In the genomic region with DNA sequence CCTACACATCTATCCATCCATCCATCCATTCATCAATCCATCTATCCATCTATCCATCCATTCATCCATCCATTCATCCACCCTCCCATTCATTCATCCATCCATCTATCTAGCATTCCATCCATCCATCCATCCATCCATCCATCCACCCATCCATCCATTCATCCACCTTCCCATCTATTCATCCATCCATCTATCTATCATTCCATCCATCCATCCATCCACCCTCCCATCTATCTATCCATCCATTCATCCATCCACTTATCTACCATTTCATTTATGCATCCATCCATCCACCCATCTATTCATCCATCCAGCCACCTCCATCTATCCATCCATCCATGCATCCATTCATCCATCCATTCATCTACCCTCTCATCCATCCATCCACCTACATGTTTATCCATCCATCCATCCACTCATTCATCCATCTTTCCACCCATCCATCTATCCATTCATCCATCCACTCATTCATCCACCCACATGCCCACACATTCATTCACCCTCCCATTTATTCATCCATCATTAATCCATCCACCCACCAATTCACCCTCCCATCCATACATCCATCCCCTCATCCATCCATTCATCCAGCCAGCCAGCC, we compare ENCODE assay signal across 34 cellular contexts.
"Had no signal": no experiment of that assay in that cellular context is flagged by ENCODE, and none has a peak within 500 bp of the region (broad histone marks: within the 10 kb centered on the region; RNA-seq: fewer than 3 reads in every experiment).

No MANE protein-coding gene starts in this region.

- H3K4me1 ChIP-seq: adrenal gland, body of pancreas, breast epithelium had no signal

- H3K27me3 ChIP-seq: adrenal gland, body of pancreas, brain microvascular endothelial cell had no signal

- H3K27ac Mint-ChIP-seq: activated B cell treated with CpG ODN at 0.5 μM for 24 hours; activated CD4-positive, alpha-beta memory T cell treated with anti-CD3 and anti-CD28 coated beads for 36 hours; activated CD4-positive, alpha-beta T cell treated with anti-CD3 and anti-CD28 coated beads, Interleukin-2, amount 10 ng/mL, durations not matched to agents 24 days and 14 days; activated CD8-positive, alpha-beta T cell treated with anti-CD3 and anti-CD28 coated beads for 36 hours; activated naive CD4-positive, alpha-beta T cell treated with anti-CD3 and anti-CD28 coated beads for 36 hours; activated naive CD4-positive, alpha-beta T cell treated with anti-CD3 and anti-CD28 coated beads, Interleukin-2, amount 50 U/mL, for 72 hours; activated naive CD8-positive, alpha-beta T cell treated with anti-CD3 and anti-CD28 coated beads for 36 hours; activated T-cell treated with anti-CD3 and anti-CD28 coated beads, Interleukin-2, amount 50 U/mL, for 72 hours; activated T-helper 1 cell treated with anti-CD3 and anti-CD28 coated beads, Interleukin-12 subunit alpha, Interleukin-12 subunit beta, Interleukin-2, Interleukin-4 antibody, amounts not matched to agents 30 ng/mL and 10 ng/mL and 1 ng/mL, durations not matched to agents 14 hours and 24 hours and 36 hours; activated T-helper 17 cell treated with anti-CD3 and anti-CD28 coated beads, Interleukin-2, amount 50 U/mL, for 72 hours; T-helper 1 cell treated with Interleukin-12 subunit alpha and Interleukin-12 subunit beta and Interleukin-4 antibody, amounts not matched to agents 30 μg/mL and 1 μg/mL, for 36 hours; T-helper 2 cell treated with Interferon-gamma antibody and Interleukin-4, amounts not matched to agents 5 μg/mL and 100 μg/mL, for 36 hours had no signal

- H3K36me3 Mint-ChIP-seq: activated CD4-positive, alpha-beta memory T cell treated with anti-CD3 and anti-CD28 coated beads for 36 hours; activated naive CD4-positive, alpha-beta T cell treated with anti-CD3 and anti-CD28 coated beads, Interleukin-2, amount 50 U/mL, for 72 hours; activated naive CD8-positive, alpha-beta T cell treated with anti-CD3 and anti-CD28 coated beads for 36 hours had no signal

- H3K27me3 Mint-ChIP-seq: activated B cell treated with CpG ODN at 0.5 μM for 24 hours; activated CD4-positive, alpha-beta memory T cell treated with anti-CD3 and anti-CD28 coated beads for 36 hours; activated CD4-positive, alpha-beta T cell treated with anti-CD3 and anti-CD28 coated beads, Interleukin-2, amount 10 ng/mL, durations not matched to agents 24 days and 14 days; activated naive CD8-positive, alpha-beta T cell treated with anti-CD3 and anti-CD28 coated beads for 36 hours; activated T-helper 17 cell treated with anti-CD3 and anti-CD28 coated beads, Interleukin-2, amount 50 U/mL, for 72 hours had no signal

- H3K4me3 ChIP-seq: adrenal gland, body of pancreas, breast epithelium had no signal

- H3K4me3 Mint-ChIP-seq: activated B cell treated with CpG ODN at 0.5 μM for 24 hours; activated CD4-positive, alpha-beta memory T cell treated with anti-CD3 and anti-CD28 coated beads for 36 hours; activated CD4-positive, alpha-beta T cell treated with anti-CD3 and anti-CD28 coated beads, Interleukin-2, amount 10 ng/mL, durations not matched to agents 24 days and 14 days; activated CD8-positive, alpha-beta T cell treated with anti-CD3 and anti-CD28 coated beads for 36 hours; activated naive CD4-positive, alpha-beta T cell treated with anti-CD3 and anti-CD28 coated beads for 36 hours; activated naive CD8-positive, alpha-beta T cell treated with anti-CD3 and anti-CD28 coated beads for 36 hours; activated T-cell treated with anti-CD3 and anti-CD28 coated beads, Interleukin-2, amount 50 U/mL, for 4 hours; activated T-cell treated with anti-CD3 and anti-CD28 coated beads, Interleukin-2, amount 50 U/mL, for 72 hours; activated T-helper 1 cell treated with anti-CD3 and anti-CD28 coated beads, Interleukin-12 subunit alpha, Interleukin-12 subunit beta, Interleukin-2, Interleukin-4 antibody, amounts not matched to agents 30 ng/mL and 10 ng/mL and 1 ng/mL, durations not matched to agents 14 hours and 24 hours and 36 hours; activated T-helper 17 cell treated with anti-CD3 and anti-CD28 coated beads, Interleukin-2, amount 50 U/mL, for 72 hours; T-helper 1 cell treated with Interleukin-12 subunit alpha and Interleukin-12 subunit beta and Interleukin-4 antibody, amounts not matched to agents 30 μg/mL and 1 μg/mL, for 36 hours; T-helper 2 cell treated with Interferon-gamma antibody and Interleukin-4, amounts not matched to agents 5 μg/mL and 100 μg/mL, for 36 hours had no signal

- H3K9me3 Mint-ChIP-seq: activated B cell treated with CpG ODN at 0.5 μM for 24 hours; activated CD4-positive, alpha-beta memory T cell treated with anti-CD3 and anti-CD28 coated beads for 36 hours; activated CD4-positive, alpha-beta T cell treated with anti-CD3 and anti-CD28 coated beads, Interleukin-2, amount 10 ng/mL, durations not matched to agents 24 days and 14 days; activated CD8-positive, alpha-beta T cell treated with anti-CD3 and anti-CD28 coated beads for 36 hours; activated naive CD8-positive, alpha-beta T cell treated with anti-CD3 and anti-CD28 coated beads for 36 hours; activated T-cell treated with anti-CD3 and anti-CD28 coated beads, Interleukin-2, amount 50 U/mL, for 4 hours; activated T-helper 17 cell treated with anti-CD3 and anti-CD28 coated beads, Interleukin-2, amount 50 U/mL, for 72 hours had no signal

- ATAC-seq: activated CD8-positive, alpha-beta T cell treated with anti-CD3 and anti-CD28 coated beads for 36 hours; activated naive CD4-positive, alpha-beta T cell treated with anti-CD3 and anti-CD28 coated beads, Interleukin-2, amount 50 U/mL, for 72 hours; activated T-cell treated with anti-CD3 and anti-CD28 coated beads, Interleukin-2, amount 50 U/mL, for 4 hours; activated T-cell treated with anti-CD3 and anti-CD28 coated beads, Interleukin-2, amount 50 U/mL, for 72 hours; activated T-helper 17 cell treated with anti-CD3 and anti-CD28 coated beads, Interleukin-2, amount 50 U/mL, for 72 hours; body of pancreas had no signal

- H3K36me3 ChIP-seq: adrenal gland, brain microvascular endothelial cell, breast epithelium had no signal

- H3K4me1 Mint-ChIP-seq: activated B cell treated with CpG ODN at 0.5 μM for 24 hours; activated CD4-positive, alpha-beta T cell treated with anti-CD3 and anti-CD28 coated beads, Interleukin-2, amount 10 ng/mL, durations not matched to agents 24 days and 14 days; activated naive CD8-positive, alpha-beta T cell treated with anti-CD3 and anti-CD28 coated beads for 36 hours; activated T-helper 17 cell treated with anti-CD3 and anti-CD28 coated beads, Interleukin-2, amount 50 U/mL, for 72 hours had no signal

- H3K27ac ChIP-seq: adrenal gland, body of pancreas, brain microvascular endothelial cell, breast epithelium, VCaP had no signal

- H3K9me3 ChIP-seq: adrenal gland, breast epithelium had no signal

- DNase-seq: activated B cell treated with CpG ODN at 0.5 μM for 24 hours; activated CD4-positive, alpha-beta memory T cell treated with anti-CD3 and anti-CD28 coated beads for 36 hours; activated CD4-positive, alpha-beta T cell treated with anti-CD3 and anti-CD28 coated beads for 4 hours; activated CD4-positive, alpha-beta T cell treated with anti-CD3 and anti-CD28 coated beads, Interleukin-2, amount 50 U/mL, for 1 hour; activated CD4-positive, alpha-beta T cell treated with anti-CD3 and anti-CD28 coated beads, Interleukin-2, amount 50 U/mL, for 4 hours; activated CD4-positive, CD25-positive, alpha-beta regulatory T cell treated with anti-CD3 and anti-CD28 coated beads, Interleukin-2, amount 50 U/mL, for 72 hours; activated CD8-positive, alpha-beta memory T cell treated with anti-CD3 and anti-CD28 coated beads, Interleukin-2, amount 50 U/mL, for 4 hours; activated CD8-positive, alpha-beta T cell treated with anti-CD3 and anti-CD28 coated beads for 36 hours; activated effector memory CD4-positive, alpha-beta T cell treated with anti-CD3 and anti-CD28 coated beads, Interleukin-2, amount 50 U/mL, for 16 hours; activated gamma-delta T cell treated with Interleukin-2 at 50 U/mL for 16 hours; activated naive CD4-positive, alpha-beta T cell; activated naive CD4-positive, alpha-beta T cell treated with anti-CD3 and anti-CD28 coated beads for 36 hours; activated naive CD4-positive, alpha-beta T cell treated with anti-CD3 and anti-CD28 coated beads, Interleukin-2, amount 50 U/mL, for 16 hours; activated naive CD8-positive, alpha-beta T cell treated with anti-CD3 and anti-CD28 coated beads for 36 hours; activated T-cell treated with anti-CD3 and anti-CD28 coated beads for 4 hours; activated T-cell treated with anti-CD3 and anti-CD28 coated beads, Interleukin-2, amount 50 U/mL, for 1 hour; activated T-cell treated with anti-CD3 and anti-CD28 coated beads, Interleukin-2, amount 50 U/mL, for 4 hours; activated T-cell treated with anti-CD3 and anti-CD28 coated beads, Interleukin-2, amount 50 U/mL, for 72 hours; adrenal gland; amniotic stem cell; aorta; body of pancreas; brain microvascular endothelial cell; central memory CD4-positive, alpha-beta T cell; T-helper 2 cell; T-helper 9 cell had no signal
